In genomic region chr2:90244902-90245765, GRCh38 we compare ENCODE assay signal across 8 cellular contexts.
DNase-seq lines count a peak whose midpoint lies in the region; ATAC-seq and TF ChIP-seq lines count a peak whose summit lies in the region.
"Not testable (repeated sequence)": the region's sequence is repeated elsewhere in the genome, so short reads cannot be mapped to it uniquely, and the experiment has no call there.

No MANE protein-coding gene starts in this region.

- H3K36me3 Mint-ChIP-seq in IgD-negative memory B cell, brain: not testable (repeated sequence)

- not testable (repeated sequence) for H3K4me2 ChIP-seq in parathyroid adenoma (ENCODE audit: low read length)

- not testable (repeated sequence) for H3K27ac Mint-ChIP-seq in IgD-negative memory B cell
- peak overlapping the region in 2 of 5 experiments; percentile 79 to 91 for H3K27ac Mint-ChIP-seq in brain

- not testable (repeated sequence) for ATAC-seq in aorta (ENCODE audit: low FRiP score)

- H3K4me3 Mint-ChIP-seq in IgD-negative memory B cell (peak overlapping the region in 3 of 4 donors; percentile 38 to 72 (median 57)), brain (peak overlapping the region in 3 of 5 experiments; percentile 85)

- H3K9me3 Mint-ChIP-seq in IgD-negative memory B cell, brain: not testable (repeated sequence)

- H3K4me3 ChIP-seq in fibroblast of the aortic adventitia (ENCODE audit: low read depth, low read length) (peak overlapping the region; percentile 40), mesodermal cell (ENCODE audit: extremely low read depth, insufficient read depth, low read length, poor library complexity, severe bottlenecking) (peak overlapping the region; percentile 41), parathyroid adenoma (ENCODE audit: low read depth, low read length) (peak overlapping the region; percentile 16), aorta (ENCODE audit: low read length in 2 of 2) (peak overlapping the region in 1 of 2 donors; percentile 33)

- H3K9me3 ChIP-seq in mesodermal cell (ENCODE audit: control insufficient read depth, low read length); parathyroid adenoma (ENCODE audit: control insufficient read depth, low read length); aorta (ENCODE audit: control insufficient read depth, low read length): not testable (repeated sequence)

- not testable (repeated sequence) for H3K4me1 ChIP-seq in mesodermal cell (ENCODE audit: control insufficient read depth, insufficient read depth, low read length, poor library complexity, severe bottlenecking); parathyroid adenoma; aorta (ENCODE audit: control insufficient read depth in 1 of 2, insufficient read depth in 2 of 2, low read length in 2 of 2)

- intact Hi-C loops in aorta (cut with DNase I) = not testable (repeated sequence)

- TF ChIP-seq CTCF in brain (conservative IDR thresholded peaks at IDR 0.05); fibroblast of the aortic adventitia (IDR thresholded peaks at IDR 0.05; ENCODE audit: insufficient read depth, low read length); parathyroid adenoma (IDR thresholded peaks at IDR 0.05): not testable (repeated sequence)

- H3K27ac ChIP-seq in mesodermal cell (ENCODE audit: low read depth, low read length, severe bottlenecking) = peak overlapping the region; percentile 53
- H3K27ac ChIP-seq in parathyroid adenoma; aorta (ENCODE audit: low read depth in 1 of 2, low read length in 2 of 2): not testable (repeated sequence)

- not testable (repeated sequence) for H3K79me2 ChIP-seq in parathyroid adenoma

- H3K36me3 ChIP-seq in mesodermal cell (ENCODE audit: control insufficient read depth, insufficient read depth, low read length); parathyroid adenoma (ENCODE audit: control insufficient read depth, insufficient read depth, low read length); aorta (ENCODE audit: control insufficient read depth in 1 of 2, insufficient read depth in 2 of 2, low read length in 1 of 2): not testable (repeated sequence)

- not testable (repeated sequence) for H3K9ac ChIP-seq in parathyroid adenoma

- not testable (repeated sequence) for H3K27me3 Mint-ChIP-seq in IgD-negative memory B cell, brain

- WGBS in mesodermal cell (ENCODE audit: insufficient coverage in 2 of 2), 2 experiments = 7 to 8% methylated on average over 32 to 47 of the region's 94 CpGs
- 24 to 69% methylated on average over 49 to 94 of the region's 94 CpGs for WGBS in aorta, 2 donors

- DNase-seq in ELF-1 (ENCODE audit: low read depth, low spot score) = peak; percentile 71
- DNase-seq in fibroblast of the aortic adventitia (ENCODE audit: low read depth) = not testable (repeated sequence)
- peak; percentile 26 for DNase-seq in iris pigment epithelial cell (ENCODE audit: low read depth)
- DNase-seq in aorta = peak; percentile 35 to 56

- not testable (repeated sequence) for H3K4me1 Mint-ChIP-seq in IgD-negative memory B cell, brain

- H2AFZ ChIP-seq in parathyroid adenoma = not testable (repeated sequence)

- not testable (repeated sequence) for H3K27me3 ChIP-seq in parathyroid adenoma (ENCODE audit: control insufficient read depth, insufficient read depth, low read length); aorta (ENCODE audit: control insufficient read depth in 1 of 2, insufficient read depth in 2 of 2, low read length in 1 of 2)
